ENCODE assay signal across 1 cellular context in the genomic region with DNA sequence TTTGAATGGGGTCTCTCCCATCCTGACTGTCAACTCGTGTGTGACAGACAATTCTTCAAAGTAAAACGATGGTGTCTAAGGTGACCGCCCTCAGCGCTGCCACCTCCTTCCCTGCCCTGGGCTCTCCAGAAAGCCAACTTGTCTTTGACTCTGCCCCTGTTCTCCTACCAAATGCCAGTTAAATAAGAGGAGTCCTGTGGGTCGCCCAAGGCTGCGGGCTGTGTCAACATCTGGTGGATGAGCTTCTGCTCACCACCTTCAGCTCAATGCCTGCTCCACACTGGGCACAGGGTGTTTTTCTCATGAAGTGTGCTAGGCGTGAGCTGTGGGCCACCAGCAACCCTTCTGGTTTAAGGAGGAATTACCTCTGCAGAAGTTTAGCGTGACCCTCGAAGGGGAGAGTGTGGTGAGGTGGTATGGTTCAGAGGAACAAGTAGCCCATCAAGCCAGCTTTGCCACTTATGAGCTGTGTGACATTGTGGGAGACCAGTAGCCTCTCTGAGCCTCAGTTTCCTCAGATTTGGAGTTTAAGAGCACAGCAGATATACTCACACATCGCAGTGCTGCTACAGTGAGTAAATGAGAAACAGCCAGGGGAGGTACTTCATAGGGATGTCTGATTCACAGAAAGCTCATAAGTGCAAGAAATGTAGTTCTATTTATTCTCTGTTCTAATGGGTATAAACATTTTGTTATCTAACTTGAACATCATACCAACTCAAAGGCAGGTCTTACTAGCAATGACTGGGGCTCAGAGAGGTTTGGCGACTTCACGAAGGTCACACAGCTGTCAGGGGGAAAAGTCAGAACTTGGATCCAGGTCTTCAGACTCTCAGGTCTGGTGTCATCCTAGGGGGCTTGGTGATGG.
TF ChIP-seq lines count a peak whose summit lies in the region.

No MANE protein-coding gene starts in this region.

TF ChIP-seq in HepG2, 621 proteins besides CTCF, POLR2A, EP300 and RAD21 (continued from another document and continues in another):
- TF ChIP-seq, protein P1, sequence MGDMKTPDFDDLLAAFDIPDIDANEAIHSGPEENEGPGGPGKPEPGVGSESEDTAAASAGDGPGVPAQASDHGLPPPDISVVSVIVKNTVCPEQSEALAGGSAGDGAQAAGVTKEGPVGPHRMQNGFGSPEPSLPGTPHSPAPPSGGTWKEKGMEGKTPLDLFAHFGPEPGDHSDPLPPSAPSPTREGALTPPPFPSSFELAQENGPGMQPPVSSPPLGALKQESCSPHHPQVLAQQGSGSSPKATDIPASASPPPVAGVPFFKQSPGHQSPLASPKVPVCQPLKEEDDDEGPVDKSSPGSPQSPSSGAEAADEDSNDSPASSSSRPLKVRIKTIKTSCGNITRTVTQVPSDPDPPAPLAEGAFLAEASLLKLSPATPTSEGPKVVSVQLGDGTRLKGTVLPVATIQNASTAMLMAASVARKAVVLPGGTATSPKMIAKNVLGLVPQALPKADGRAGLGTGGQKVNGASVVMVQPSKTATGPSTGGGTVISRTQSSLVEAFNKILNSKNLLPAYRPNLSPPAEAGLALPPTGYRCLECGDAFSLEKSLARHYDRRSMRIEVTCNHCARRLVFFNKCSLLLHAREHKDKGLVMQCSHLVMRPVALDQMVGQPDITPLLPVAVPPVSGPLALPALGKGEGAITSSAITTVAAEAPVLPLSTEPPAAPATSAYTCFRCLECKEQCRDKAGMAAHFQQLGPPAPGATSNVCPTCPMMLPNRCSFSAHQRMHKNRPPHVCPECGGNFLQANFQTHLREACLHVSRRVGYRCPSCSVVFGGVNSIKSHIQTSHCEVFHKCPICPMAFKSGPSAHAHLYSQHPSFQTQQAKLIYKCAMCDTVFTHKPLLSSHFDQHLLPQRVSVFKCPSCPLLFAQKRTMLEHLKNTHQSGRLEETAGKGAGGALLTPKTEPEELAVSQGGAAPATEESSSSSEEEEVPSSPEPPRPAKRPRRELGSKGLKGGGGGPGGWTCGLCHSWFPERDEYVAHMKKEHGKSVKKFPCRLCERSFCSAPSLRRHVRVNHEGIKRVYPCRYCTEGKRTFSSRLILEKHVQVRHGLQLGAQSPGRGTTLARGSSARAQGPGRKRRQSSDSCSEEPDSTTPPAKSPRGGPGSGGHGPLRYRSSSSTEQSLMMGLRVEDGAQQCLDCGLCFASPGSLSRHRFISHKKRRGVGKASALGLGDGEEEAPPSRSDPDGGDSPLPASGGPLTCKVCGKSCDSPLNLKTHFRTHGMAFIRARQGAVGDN (CRISPR knock-in tag; IDR thresholded peaks at IDR 0.05), result peak; percentile 52
- TF ChIP-seq ZNF75D (CRISPR knock-in tag; IDR thresholded peaks at IDR 0.05; ENCODE audit: borderline replicate concordance) (no peak), NFKBIZ (CRISPR knock-in tag; IDR thresholded peaks at IDR 0.05) (0 out of 2 replicates have a peak, but pooled peaks have one; percentile 9), MED1 (CRISPR knock-in tag; IDR thresholded peaks at IDR 0.05) (peak; percentile 16; the same call in 1 of the 2 replicates), ZNF570 (CRISPR knock-in tag; IDR thresholded peaks at IDR 0.05; ENCODE audit: borderline replicate concordance) (no peak), TAF1 (CRISPR knock-in tag; IDR thresholded peaks at IDR 0.05) (peak; percentile 40; the same call in 1 of the 2 replicates), KLF16 (CRISPR knock-in tag; IDR thresholded peaks at IDR 0.05) (peak in 1 of 2 experiments; percentile 70; a peak in 2 of 4 replicates), SIN3A (IDR thresholded peaks at IDR 0.05; ENCODE audit: borderline replicate concordance, low read depth, low read length) (peak; percentile 64; the same call in 1 of the 2 replicates), RELA (CRISPR knock-in tag; IDR thresholded peaks at IDR 0.05) (no peak), RBM39 (IDR thresholded peaks at IDR 0.05; ENCODE audit: low read depth, low read length, poor library complexity, severe bottlenecking) (no peak), CBX1 (IDR thresholded peaks at IDR 0.05; ENCODE audit: low read depth) (peak; percentile 26), ZNF564 (CRISPR knock-in tag; IDR thresholded peaks at IDR 0.05) (peak; percentile 67; the same call in 1 of the 2 replicates), NRL (CRISPR knock-in tag; IDR thresholded peaks at IDR 0.05; ENCODE audit: borderline replicate concordance) (peak; percentile 81; the same call in 1 of the 2 replicates), ZNF124 (CRISPR knock-in tag; IDR thresholded peaks at IDR 0.05) (peak; percentile 15; the same call in 1 of the 2 replicates), MAZ (IDR thresholded peaks at IDR 0.05; ENCODE audit: borderline replicate concordance, low read depth, low read length) (no peak), MAZ (CRISPR knock-in tag; IDR thresholded peaks at IDR 0.05; ENCODE audit: low read depth) (peak; percentile 53), CHD4 (IDR thresholded peaks at IDR 0.05; ENCODE audit: borderline replicate concordance, low read length) (0 out of 2 replicates have a peak, but pooled peaks have one; percentile 46), TOE1 (CRISPR knock-in tag; IDR thresholded peaks at IDR 0.05) (peak; percentile 60; the same call in 1 of the 2 replicates), KLF12 (CRISPR knock-in tag; IDR thresholded peaks at IDR 0.05; ENCODE audit: borderline replicate concordance) (no peak), AGO1 (IDR thresholded peaks at IDR 0.05; ENCODE audit: low read depth, low read length, poor library complexity, severe bottlenecking) (peak; percentile 98), ZNF572 (CRISPR knock-in tag; IDR thresholded peaks at IDR 0.05) (peak; percentile 48; the same call in 1 of the 2 replicates), BHLHE40 (IDR thresholded peaks at IDR 0.05; ENCODE audit: low read length) (no peak), ZNF205 (CRISPR knock-in tag; IDR thresholded peaks at IDR 0.05) (0 out of 2 replicates have a peak, but pooled peaks have one; percentile 13), POGZ (CRISPR knock-in tag; IDR thresholded peaks at IDR 0.05) (peak; percentile 40; the same call in 1 of the 2 replicates), HOXA3 (CRISPR knock-in tag; IDR thresholded peaks at IDR 0.05) (peak; percentile 13; the same call in 1 of the 2 replicates), ZNF567 (CRISPR knock-in tag; IDR thresholded peaks at IDR 0.05; ENCODE audit: borderline replicate concordance) (peak; percentile 38; the same call in 1 of the 2 replicates), ZNF260 (CRISPR knock-in tag; IDR thresholded peaks at IDR 0.05; ENCODE audit: borderline replicate concordance, low read depth) (peak; percentile 81; the same call in 1 of the 2 replicates), TCF7 (IDR thresholded peaks at IDR 0.05; ENCODE audit: low read depth) (no peak), ZNF577 (CRISPR knock-in tag; IDR thresholded peaks at IDR 0.05; ENCODE audit: borderline replicate concordance, low read depth) (no peak), ZFP36 (IDR thresholded peaks at IDR 0.05; ENCODE audit: borderline replicate concordance, low read depth, low read length, partially characterized antibody) (peak; percentile 87), ZNF891 (CRISPR knock-in tag; IDR thresholded peaks at IDR 0.05) (0 out of 2 replicates have a peak, but pooled peaks have one; percentile 18), KLF15 (CRISPR knock-in tag; IDR thresholded peaks at IDR 0.05; ENCODE audit: borderline replicate concordance) (no peak), ZNF3 (CRISPR knock-in tag; IDR thresholded peaks at IDR 0.05) (peak; percentile 62), ZMYM3 (CRISPR knock-in tag; IDR thresholded peaks at IDR 0.05) (peak; percentile 96), TCF12 (IDR thresholded peaks at IDR 0.05) (no peak), TCF12 (CRISPR knock-in tag; IDR thresholded peaks at IDR 0.05) (0 out of 2 replicates have a peak, but pooled peaks have one; percentile 65)
- TF ChIP-seq, protein P2, sequence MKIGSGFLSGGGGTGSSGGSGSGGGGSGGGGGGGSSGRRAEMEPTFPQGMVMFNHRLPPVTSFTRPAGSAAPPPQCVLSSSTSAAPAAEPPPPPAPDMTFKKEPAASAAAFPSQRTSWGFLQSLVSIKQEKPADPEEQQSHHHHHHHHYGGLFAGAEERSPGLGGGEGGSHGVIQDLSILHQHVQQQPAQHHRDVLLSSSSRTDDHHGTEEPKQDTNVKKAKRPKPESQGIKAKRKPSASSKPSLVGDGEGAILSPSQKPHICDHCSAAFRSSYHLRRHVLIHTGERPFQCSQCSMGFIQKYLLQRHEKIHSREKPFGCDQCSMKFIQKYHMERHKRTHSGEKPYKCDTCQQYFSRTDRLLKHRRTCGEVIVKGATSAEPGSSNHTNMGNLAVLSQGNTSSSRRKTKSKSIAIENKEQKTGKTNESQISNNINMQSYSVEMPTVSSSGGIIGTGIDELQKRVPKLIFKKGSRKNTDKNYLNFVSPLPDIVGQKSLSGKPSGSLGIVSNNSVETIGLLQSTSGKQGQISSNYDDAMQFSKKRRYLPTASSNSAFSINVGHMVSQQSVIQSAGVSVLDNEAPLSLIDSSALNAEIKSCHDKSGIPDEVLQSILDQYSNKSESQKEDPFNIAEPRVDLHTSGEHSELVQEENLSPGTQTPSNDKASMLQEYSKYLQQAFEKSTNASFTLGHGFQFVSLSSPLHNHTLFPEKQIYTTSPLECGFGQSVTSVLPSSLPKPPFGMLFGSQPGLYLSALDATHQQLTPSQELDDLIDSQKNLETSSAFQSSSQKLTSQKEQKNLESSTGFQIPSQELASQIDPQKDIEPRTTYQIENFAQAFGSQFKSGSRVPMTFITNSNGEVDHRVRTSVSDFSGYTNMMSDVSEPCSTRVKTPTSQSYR (CRISPR knock-in tag; IDR thresholded peaks at IDR 0.05; ENCODE audit: borderline replicate concordance), result peak; percentile 10; the same call in 1 of the 2 replicates
- TF ChIP-seq, protein P3, sequence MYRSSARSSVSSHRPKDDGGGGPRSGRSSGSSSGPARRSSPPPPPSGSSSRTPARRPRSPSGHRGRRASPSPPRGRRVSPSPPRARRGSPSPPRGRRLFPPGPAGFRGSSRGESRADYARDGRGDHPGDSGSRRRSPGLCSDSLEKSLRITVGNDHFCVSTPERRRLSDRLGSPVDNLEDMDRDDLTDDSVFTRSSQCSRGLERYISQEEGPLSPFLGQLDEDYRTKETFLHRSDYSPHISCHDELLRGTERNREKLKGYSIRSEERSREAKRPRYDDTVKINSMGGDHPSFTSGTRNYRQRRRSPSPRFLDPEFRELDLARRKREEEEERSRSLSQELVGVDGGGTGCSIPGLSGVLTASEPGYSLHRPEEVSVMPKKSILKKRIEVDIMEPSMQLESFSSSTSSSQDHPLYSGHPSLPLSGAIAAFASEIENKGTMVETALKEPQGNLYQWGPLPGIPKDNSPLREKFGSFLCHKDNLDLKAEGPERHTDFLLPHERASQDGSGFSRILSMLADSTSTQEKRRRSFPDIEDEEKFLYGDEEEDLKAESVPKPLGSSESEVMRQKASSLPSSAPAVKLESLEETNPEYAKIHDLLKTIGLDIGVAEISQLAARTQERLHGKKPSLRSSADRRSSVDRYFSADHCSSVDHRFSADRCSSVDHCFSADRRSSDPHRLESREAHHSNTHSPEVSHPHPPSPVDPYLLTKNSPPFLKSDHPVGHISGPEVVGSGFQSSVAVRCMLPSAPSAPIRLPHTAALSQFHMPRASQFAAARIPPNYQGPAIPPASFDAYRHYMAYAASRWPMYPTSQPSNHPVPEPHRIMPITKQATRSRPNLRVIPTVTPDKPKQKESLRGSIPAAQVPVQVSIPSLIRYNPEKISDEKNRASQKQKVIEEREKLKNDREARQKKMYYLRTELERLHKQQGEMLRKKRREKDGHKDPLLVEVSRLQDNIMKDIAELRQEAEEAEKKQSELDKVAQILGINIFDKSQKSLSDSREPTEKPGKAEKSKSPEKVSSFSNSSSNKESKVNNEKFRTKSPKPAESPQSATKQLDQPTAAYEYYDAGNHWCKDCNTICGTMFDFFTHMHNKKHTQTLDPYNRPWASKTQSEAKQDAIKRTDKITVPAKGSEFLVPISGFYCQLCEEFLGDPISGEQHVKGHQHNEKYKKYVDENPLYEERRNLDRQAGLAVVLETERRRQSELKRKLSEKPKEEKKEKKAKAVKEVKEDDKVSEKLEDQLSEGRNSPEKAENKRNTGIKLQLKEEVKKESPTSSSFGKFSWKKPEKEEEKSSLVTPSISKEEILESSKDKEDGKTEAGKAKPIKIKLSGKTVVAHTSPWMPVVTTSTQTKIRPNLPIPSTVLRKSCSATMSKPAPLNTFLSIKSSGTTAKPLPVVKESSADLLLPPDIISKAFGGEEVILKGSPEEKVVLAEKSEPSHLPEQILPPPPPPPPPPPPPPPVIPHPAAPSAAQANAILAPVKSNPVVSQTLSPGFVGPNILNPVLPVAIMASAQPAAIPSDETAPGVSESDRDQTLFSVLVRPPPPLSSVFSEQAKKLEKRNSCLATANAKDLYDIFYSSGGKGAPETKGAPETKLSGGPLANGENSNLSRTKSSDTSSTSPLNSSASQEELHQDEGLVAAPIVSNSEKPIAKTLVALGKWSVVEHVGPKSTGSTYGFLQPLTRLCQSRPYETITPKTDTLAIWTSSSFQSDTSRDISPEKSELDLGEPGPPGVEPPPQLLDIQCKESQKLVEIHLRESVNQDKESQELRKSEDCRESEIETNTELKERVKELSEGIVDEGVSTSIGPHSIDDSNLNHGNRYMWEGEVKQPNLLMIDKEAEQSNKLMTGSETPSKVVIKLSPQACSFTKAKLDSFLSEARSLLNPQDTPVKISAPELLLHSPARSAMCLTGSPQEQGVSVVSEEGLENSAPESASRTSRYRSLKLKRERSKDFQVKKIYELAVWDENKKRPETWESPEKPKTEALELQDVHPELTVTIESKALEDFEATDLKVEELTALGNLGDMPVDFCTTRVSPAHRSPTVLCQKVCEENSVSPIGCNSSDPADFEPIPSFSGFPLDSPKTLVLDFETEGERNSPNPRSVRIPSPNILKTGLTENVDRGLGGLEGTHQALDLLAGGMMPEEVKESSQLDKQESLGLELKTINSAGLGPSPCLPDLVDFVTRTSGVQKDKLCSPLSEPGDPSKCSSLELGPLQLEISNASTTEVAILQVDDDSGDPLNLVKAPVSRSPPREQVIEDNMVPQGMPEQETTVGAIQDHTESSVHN (CRISPR knock-in tag; IDR thresholded peaks at IDR 0.05), result peak; percentile 80; the same call in 1 of the 2 replicates
- TF ChIP-seq, protein P4, sequence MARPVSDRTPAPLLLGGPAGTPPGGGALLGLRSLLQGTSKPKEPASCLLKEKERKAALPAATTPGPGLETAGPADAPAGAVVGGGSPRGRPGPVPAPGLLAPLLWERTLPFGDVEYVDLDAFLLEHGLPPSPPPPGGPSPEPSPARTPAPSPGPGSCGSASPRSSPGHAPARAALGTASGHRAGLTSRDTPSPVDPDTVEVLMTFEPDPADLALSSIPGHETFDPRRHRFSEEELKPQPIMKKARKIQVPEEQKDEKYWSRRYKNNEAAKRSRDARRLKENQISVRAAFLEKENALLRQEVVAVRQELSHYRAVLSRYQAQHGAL (CRISPR knock-in tag; IDR thresholded peaks at IDR 0.05; ENCODE audit: not compliant biosample characterization), result peak; percentile 18
- TF ChIP-seq, protein P5, sequence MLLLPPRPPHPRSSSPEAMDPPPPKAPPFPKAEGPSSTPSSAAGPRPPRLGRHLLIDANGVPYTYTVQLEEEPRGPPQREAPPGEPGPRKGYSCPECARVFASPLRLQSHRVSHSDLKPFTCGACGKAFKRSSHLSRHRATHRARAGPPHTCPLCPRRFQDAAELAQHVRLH (CRISPR knock-in tag; IDR thresholded peaks at IDR 0.05; ENCODE audit: borderline replicate concordance, low read depth), result peak; percentile 83; the same call in 1 of the 2 replicates
- TF ChIP-seq, protein P6, sequence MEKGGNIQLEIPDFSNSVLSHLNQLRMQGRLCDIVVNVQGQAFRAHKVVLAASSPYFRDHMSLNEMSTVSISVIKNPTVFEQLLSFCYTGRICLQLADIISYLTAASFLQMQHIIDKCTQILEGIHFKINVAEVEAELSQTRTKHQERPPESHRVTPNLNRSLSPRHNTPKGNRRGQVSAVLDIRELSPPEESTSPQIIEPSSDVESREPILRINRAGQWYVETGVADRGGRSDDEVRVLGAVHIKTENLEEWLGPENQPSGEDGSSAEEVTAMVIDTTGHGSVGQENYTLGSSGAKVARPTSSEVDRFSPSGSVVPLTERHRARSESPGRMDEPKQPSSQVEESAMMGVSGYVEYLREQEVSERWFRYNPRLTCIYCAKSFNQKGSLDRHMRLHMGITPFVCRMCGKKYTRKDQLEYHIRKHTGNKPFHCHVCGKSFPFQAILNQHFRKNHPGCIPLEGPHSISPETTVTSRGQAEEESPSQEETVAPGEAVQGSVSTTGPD (CRISPR knock-in tag; IDR thresholded peaks at IDR 0.05), result 0 out of 2 replicates have a peak, but pooled peaks have one; percentile 22
